ENCODE assay signal across 8 cellular contexts in genomic region chr2:108678198-108678651, GRCh38. TPM values are rescaled to one million over a fixed set of nuclear protein-coding genes. Genes with fewer than 3 reads are reported as not detected.
DNase-seq lines count a peak whose midpoint lies in the region; ATAC-seq and TF ChIP-seq lines count a peak whose summit lies in the region.
"Not testable (repeated sequence)": the region's sequence is repeated elsewhere in the genome, so short reads cannot be mapped to it uniquely, and the experiment has no call there.

No MANE protein-coding gene starts in this region.

- ATAC-seq in gastroesophageal sphincter = peak; percentile 85

- H3K4ac ChIP-seq in mesenchymal stem cell (ENCODE audit: low read depth in 1 of 2, low read length in 2 of 2) = not testable (repeated sequence)

- CTCF ChIA-PET in MCF 10A (lab: Yijun Ruan, JAX) = not testable (repeated sequence)

- not testable (repeated sequence) for H3K23ac ChIP-seq in mesenchymal stem cell (ENCODE audit: low read length in 2 of 2)

- H3K18ac ChIP-seq in mesenchymal stem cell (ENCODE audit: low read depth in 1 of 2, low read length in 2 of 2) = peak overlapping the region in 1 of 2 experiments; percentile 33

- not testable (repeated sequence) for BruUV-seq in MCF 10A (replicated peaks; lab: Mats Ljungman, UMichigan)

- peak overlapping the region in 3 of 4 donors; percentile 22 to 65 (median 54) for H3K27ac ChIP-seq in gastroesophageal sphincter
- peak overlapping the region; percentile 94 for H3K27ac ChIP-seq in mesenchymal stem cell (ENCODE audit: low read length, poor library complexity, severe bottlenecking)
- H3K27ac ChIP-seq in smooth muscle cell (ENCODE audit: low read depth) = peak overlapping the region; percentile 19

- H3K4me2 ChIP-seq in mesenchymal stem cell (ENCODE audit: low read length, poor library complexity, severe bottlenecking); smooth muscle cell: not testable (repeated sequence)

- DNase-seq in CMK (ENCODE audit: low read depth) (peak; percentile 45), NCI-H2196 (lab: John Stamatoyannopoulos, UW; ENCODE audit: unreplicated experiment) (peak; percentile 62), MCF 10A (ENCODE audit: unreplicated experiment) (peak; percentile 60), mesenchymal stem cell (peak; percentile 52)
- DNase-seq in smooth muscle cell (lab: John Stamatoyannopoulos, UW; ENCODE audit: unreplicated experiment) = not testable (repeated sequence)

- H3K14ac ChIP-seq in mesenchymal stem cell (ENCODE audit: low read length in 2 of 2) = not testable (repeated sequence)

- H2BK12ac ChIP-seq in mesenchymal stem cell (ENCODE audit: low read length in 2 of 2) = not testable (repeated sequence)

- 17 to 30% methylated on average over 3 of the region's 4 CpGs for WGBS in gastroesophageal sphincter (ENCODE audit: low coverage in 1 of 2), 2 donors
- WGBS in mesenchymal stem cell = 0% methylated on average over 2 of the region's 4 CpGs
- whole genome bisulfite sequencing in smooth muscle cell (ENCODE audit: low lambda C conversion rate) = 44% methylated on average over 4 of the region's 4 CpGs

- intact Hi-C loops in MCF 10A (cut with micrococcal nuclease) = not testable (repeated sequence)

- TF ChIP-seq EP300 in Ishikawa (IDR thresholded peaks at IDR 0.05; ENCODE audit: borderline replicate concordance) = peak; percentile 61; the same call in 1 of the 2 replicates
- TF ChIP-seq EP300 in gastroesophageal sphincter (IDR thresholded peaks at IDR 0.05) = not testable (repeated sequence)

- H3K27me3 ChIP-seq in gastroesophageal sphincter; mesenchymal stem cell (ENCODE audit: control insufficient read depth in 1 of 2, insufficient read depth in 1 of 2, low read length in 2 of 2); smooth muscle cell (ENCODE audit: low read depth): not testable (repeated sequence)

- POLR2A ChIA-PET in MCF 10A (lab: Yijun Ruan, JAX) = interaction anchor here (0.9 kb wide), 1 partner anchor 38 kb away, joined by 3 read pairs; no protein-coding TSS in a partner anchor

- TF ChIP-seq CTCF in MCF 10A (IDR thresholded peaks at IDR 0.05; ENCODE audit: unreplicated experiment); gastroesophageal sphincter (IDR thresholded peaks at IDR 0.05); smooth muscle cell (IDR thresholded peaks at IDR 0.05; ENCODE audit: borderline replicate concordance, insufficient read depth, poor library complexity, severe bottlenecking): not testable (repeated sequence)

- not testable (repeated sequence) for H3K9me3 ChIP-seq in gastroesophageal sphincter; mesenchymal stem cell (ENCODE audit: control insufficient read depth, low read length); smooth muscle cell (replicated peaks; ENCODE audit: low read depth)

- H2AK5ac ChIP-seq in mesenchymal stem cell (ENCODE audit: low read length, severe bottlenecking) = not testable (repeated sequence)

- peak overlapping the region; percentile 55 for H3K27ac Mint-ChIP-seq in T-helper 1 cell treated with Interleukin-12 subunit alpha and Interleukin-12 subunit beta and Interleukin-4 antibody, amounts not matched to agents 30 μg/mL and 1 μg/mL, for 36 hours
- peak overlapping the region; percentile 73 for H3K27ac Mint-ChIP-seq in MCF 10A (ENCODE audit: low read depth, unreplicated experiment)

- not testable (repeated sequence) for H2AFZ ChIP-seq in mesenchymal stem cell (ENCODE audit: low read depth, low read length); smooth muscle cell (ENCODE audit: low read depth)

- peaks cover 0 to 31% (median 0%) of the 10 kb centered on the region in 3 donors for H3K4me1 ChIP-seq in gastroesophageal sphincter
- H3K4me1 ChIP-seq in mesenchymal stem cell (ENCODE audit: control insufficient read depth, insufficient read depth, low read depth, low read length); smooth muscle cell (ENCODE audit: low read depth): not testable (repeated sequence)

- not testable (repeated sequence) for TF ChIP-seq RAD21 in Ishikawa (IDR thresholded peaks at IDR 0.05; ENCODE audit: low read depth)

- not testable (repeated sequence) for H3K79me2 ChIP-seq in smooth muscle cell (ENCODE audit: low read depth)

- H3K9me3 Mint-ChIP-seq in T-helper 1 cell treated with Interleukin-12 subunit alpha and Interleukin-12 subunit beta and Interleukin-4 antibody, amounts not matched to agents 30 μg/mL and 1 μg/mL, for 36 hours; MCF 10A (ENCODE audit: unreplicated experiment): not testable (repeated sequence)

- H4K8ac ChIP-seq in mesenchymal stem cell (ENCODE audit: low read length) = not testable (repeated sequence)

- TF ChIP-seq POLR2A in gastroesophageal sphincter (IDR thresholded peaks at IDR 0.05) = not testable (repeated sequence)

- H2BK5ac ChIP-seq in mesenchymal stem cell (ENCODE audit: low read depth, low read length, poor library complexity, severe bottlenecking) = not testable (repeated sequence)

- peaks cover 15% of the 10 kb centered on the region for H3K36me3 Mint-ChIP-seq in T-helper 1 cell treated with Interleukin-12 subunit alpha and Interleukin-12 subunit beta and Interleukin-4 antibody, amounts not matched to agents 30 μg/mL and 1 μg/mL, for 36 hours (ENCODE audit: low read depth)
- peaks cover 79% of the 10 kb centered on the region for H3K36me3 Mint-ChIP-seq in MCF 10A (ENCODE audit: insufficient read depth, unreplicated experiment)

- H3K9ac ChIP-seq in mesenchymal stem cell (ENCODE audit: low read length) = peak overlapping the region; percentile 54
- not testable (repeated sequence) for H3K9ac ChIP-seq in smooth muscle cell (ENCODE audit: low read depth)

- not testable (repeated sequence) for H3K4me3 Mint-ChIP-seq in T-helper 1 cell treated with Interleukin-12 subunit alpha and Interleukin-12 subunit beta and Interleukin-4 antibody, amounts not matched to agents 30 μg/mL and 1 μg/mL, for 36 hours
- peak overlapping the region; percentile 36 for H3K4me3 Mint-ChIP-seq in MCF 10A (ENCODE audit: unreplicated experiment)

- H3F3A ChIP-seq in smooth muscle cell (ENCODE audit: low read depth) = not testable (repeated sequence)

- not testable (repeated sequence) for H2BK15ac ChIP-seq in mesenchymal stem cell (ENCODE audit: low read depth, poor library complexity, severe bottlenecking)

- not testable (repeated sequence) for H3K4me3 ChIP-seq in gastroesophageal sphincter; mesenchymal stem cell (ENCODE audit: insufficient read depth in 1 of 2, low read depth in 1 of 2, low read length in 2 of 2); smooth muscle cell

- not testable (repeated sequence) for H4K20me1 ChIP-seq in smooth muscle cell (ENCODE audit: low read depth)

- H3K36me3 ChIP-seq in gastroesophageal sphincter (peaks cover 0 to 40% of the 10 kb centered on the region in 2 donors), mesenchymal stem cell (ENCODE audit: control insufficient read depth in 1 of 2, insufficient read depth in 2 of 2, low read depth in 1 of 2, low read length in 2 of 2) (peaks cover 28 to 52% of the 10 kb centered on the region in 2 experiments)
- H3K36me3 ChIP-seq in smooth muscle cell (ENCODE audit: low read depth) = not testable (repeated sequence)

- H3K4me1 Mint-ChIP-seq in T-helper 1 cell treated with Interleukin-12 subunit alpha and Interleukin-12 subunit beta and Interleukin-4 antibody, amounts not matched to agents 30 μg/mL and 1 μg/mL, for 36 hours (ENCODE audit: low read depth) = peaks cover 19% of the 10 kb centered on the region
- H3K4me1 Mint-ChIP-seq in MCF 10A (ENCODE audit: insufficient read depth, unreplicated experiment) = not testable (repeated sequence)

- not testable (repeated sequence) for H4K91ac ChIP-seq in mesenchymal stem cell (ENCODE audit: low read length)

- H3K79me1 ChIP-seq in mesenchymal stem cell (replicated peaks; ENCODE audit: low read length, poor library complexity, severe bottlenecking) = not testable (repeated sequence)

- not testable (repeated sequence) for H3K27me3 Mint-ChIP-seq in T-helper 1 cell treated with Interleukin-12 subunit alpha and Interleukin-12 subunit beta and Interleukin-4 antibody, amounts not matched to agents 30 μg/mL and 1 μg/mL, for 36 hours (ENCODE audit: low read depth); MCF 10A (ENCODE audit: insufficient read depth, unreplicated experiment)

- H2BK120ac ChIP-seq in mesenchymal stem cell (ENCODE audit: low read depth, low read length) = not testable (repeated sequence)

TF ChIP-seq in Ishikawa, 13 proteins besides CTCF, POLR2A, EP300 and RAD21 (continues in another document):
- TF ChIP-seq, protein P1, sequence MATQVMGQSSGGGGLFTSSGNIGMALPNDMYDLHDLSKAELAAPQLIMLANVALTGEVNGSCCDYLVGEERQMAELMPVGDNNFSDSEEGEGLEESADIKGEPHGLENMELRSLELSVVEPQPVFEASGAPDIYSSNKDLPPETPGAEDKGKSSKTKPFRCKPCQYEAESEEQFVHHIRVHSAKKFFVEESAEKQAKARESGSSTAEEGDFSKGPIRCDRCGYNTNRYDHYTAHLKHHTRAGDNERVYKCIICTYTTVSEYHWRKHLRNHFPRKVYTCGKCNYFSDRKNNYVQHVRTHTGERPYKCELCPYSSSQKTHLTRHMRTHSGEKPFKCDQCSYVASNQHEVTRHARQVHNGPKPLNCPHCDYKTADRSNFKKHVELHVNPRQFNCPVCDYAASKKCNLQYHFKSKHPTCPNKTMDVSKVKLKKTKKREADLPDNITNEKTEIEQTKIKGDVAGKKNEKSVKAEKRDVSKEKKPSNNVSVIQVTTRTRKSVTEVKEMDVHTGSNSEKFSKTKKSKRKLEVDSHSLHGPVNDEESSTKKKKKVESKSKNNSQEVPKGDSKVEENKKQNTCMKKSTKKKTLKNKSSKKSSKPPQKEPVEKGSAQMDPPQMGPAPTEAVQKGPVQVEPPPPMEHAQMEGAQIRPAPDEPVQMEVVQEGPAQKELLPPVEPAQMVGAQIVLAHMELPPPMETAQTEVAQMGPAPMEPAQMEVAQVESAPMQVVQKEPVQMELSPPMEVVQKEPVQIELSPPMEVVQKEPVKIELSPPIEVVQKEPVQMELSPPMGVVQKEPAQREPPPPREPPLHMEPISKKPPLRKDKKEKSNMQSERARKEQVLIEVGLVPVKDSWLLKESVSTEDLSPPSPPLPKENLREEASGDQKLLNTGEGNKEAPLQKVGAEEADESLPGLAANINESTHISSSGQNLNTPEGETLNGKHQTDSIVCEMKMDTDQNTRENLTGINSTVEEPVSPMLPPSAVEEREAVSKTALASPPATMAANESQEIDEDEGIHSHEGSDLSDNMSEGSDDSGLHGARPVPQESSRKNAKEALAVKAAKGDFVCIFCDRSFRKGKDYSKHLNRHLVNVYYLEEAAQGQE (IDR thresholded peaks at IDR 0.05; ENCODE audit: low read depth) = peak; percentile 38; the same call in 1 of the 2 replicates
- TF ChIP-seq NFIC (IDR thresholded peaks at IDR 0.05) = peak; percentile 22; the same call in 1 of the 2 replicates

RNA-seq across cellular contexts. Expression of gene RANBP2, which starts 41.1 kb away (rescaled TPM):
- total RNA-seq in MCF 10A (2022) (52.2 and 57.1 TPM in 2 replicates), gastroesophageal sphincter (100 to 1,000 TPM in 1 of 4 donors, 10 to 100 TPM in 3; 71.0 to 115 (median 83.0) TPM), smooth muscle cell (56.9 and 79.1 TPM in 2 replicates)
- 15.3 TPM for polyA plus RNA-seq in mesenchymal stem cell (2013, experiment 1 of 2)
- polyA plus RNA-seq in mesenchymal stem cell (2013, experiment 2 of 2) = 14.8 TPM
- 7.8 and 8.0 TPM in 2 replicates for polyA plus RNA-seq in smooth muscle cell

Comparison
In these comparisons a context has a peak if more than half of its experiments do, and no peak if none do; other contexts are left out.
1. H3K27ac ChIP-seq: peak in every context shown above with its lines; median percentile 94 in mesenchymal stem cell; 54 in gastroesophageal sphincter; 19 in smooth muscle cell.